ENCODE assay signal across 1 cellular context in genomic region chr6:154440022-154440421, GRCh38.
TF ChIP-seq lines count a peak whose summit lies in the region.

No MANE protein-coding gene starts in this region.

TF ChIP-seq in HepG2, 621 proteins besides CTCF, POLR2A, EP300 and RAD21 (continued from another document and continues in another):
- no peak for TF ChIP-seq ZNF776 (CRISPR knock-in tag; IDR thresholded peaks at IDR 0.05)
- TF ChIP-seq MXD4 (CRISPR knock-in tag; IDR thresholded peaks at IDR 0.05) = no peak; the same call in 1 of the 2 replicates
- no peak for TF ChIP-seq AGO2 (optimal IDR thresholded peaks at IDR 0.05; ENCODE audit: low read depth, low read length)
- TF ChIP-seq FOSL1 (CRISPR knock-in tag; IDR thresholded peaks at IDR 0.05; ENCODE audit: borderline replicate concordance) = no peak
- TF ChIP-seq ZBTB7A (CRISPR knock-in tag; IDR thresholded peaks at IDR 0.05) = no peak
- no peak for TF ChIP-seq ZNF350 (CRISPR knock-in tag; IDR thresholded peaks at IDR 0.05; ENCODE audit: borderline replicate concordance, low read depth)
- TF ChIP-seq ZNF644 (CRISPR knock-in tag; IDR thresholded peaks at IDR 0.05; ENCODE audit: low read depth) = peak; percentile 86
- peak; percentile 78; the same call in 1 of the 2 replicates for TF ChIP-seq NR2C2 (CRISPR knock-in tag; IDR thresholded peaks at IDR 0.05; ENCODE audit: borderline replicate concordance)
- peak; percentile 32; the same call in 1 of the 2 replicates for TF ChIP-seq ZNF607 (CRISPR knock-in tag; IDR thresholded peaks at IDR 0.05; ENCODE audit: borderline replicate concordance)
- no peak for TF ChIP-seq ZNF670 (CRISPR knock-in tag; IDR thresholded peaks at IDR 0.05; ENCODE audit: borderline replicate concordance)
- TF ChIP-seq ZNF850 (CRISPR knock-in tag; conservative IDR thresholded peaks at IDR 0.05) = no peak
- TF ChIP-seq ZKSCAN5 (CRISPR knock-in tag; IDR thresholded peaks at IDR 0.05) = no peak
- TF ChIP-seq RBFOX2 (IDR thresholded peaks at IDR 0.05; ENCODE audit: low read depth, low read length) = no peak
- TF ChIP-seq ZEB1 (IDR thresholded peaks at IDR 0.05; ENCODE audit: insufficient replicate concordance, low read depth) = peak; percentile 43
- TF ChIP-seq ELK4 (CRISPR knock-in tag; IDR thresholded peaks at IDR 0.05; ENCODE audit: borderline replicate concordance) = no peak
- no peak; the same call in 1 of the 2 replicates for TF ChIP-seq NFKB2 (CRISPR knock-in tag; IDR thresholded peaks at IDR 0.05; ENCODE audit: borderline replicate concordance)
- no peak for TF ChIP-seq GLI4 (CRISPR knock-in tag; IDR thresholded peaks at IDR 0.05; ENCODE audit: borderline replicate concordance)
- TF ChIP-seq ZNF12 (CRISPR knock-in tag; IDR thresholded peaks at IDR 0.05) = peak; percentile 81; the same call in 1 of the 2 replicates
- 0 out of 2 replicates have a peak, but pooled peaks have one; percentile 50 for TF ChIP-seq ZNF329 (CRISPR knock-in tag; IDR thresholded peaks at IDR 0.05; ENCODE audit: low read depth)
- TF ChIP-seq MNT (IDR thresholded peaks at IDR 0.05) = peak; percentile 68; the same call in 1 of the 2 replicates
- no peak for TF ChIP-seq ZBTB8A (CRISPR knock-in tag; IDR thresholded peaks at IDR 0.05; ENCODE audit: borderline replicate concordance, low read depth)
- peak; percentile 85 for TF ChIP-seq RARA (CRISPR knock-in tag; IDR thresholded peaks at IDR 0.05)
- peak; percentile 74; the same call in 1 of the 2 replicates for TF ChIP-seq IRX3 (CRISPR knock-in tag; IDR thresholded peaks at IDR 0.05; ENCODE audit: borderline replicate concordance, low read depth)
- no peak for TF ChIP-seq CAMTA2 (CRISPR knock-in tag; IDR thresholded peaks at IDR 0.05; ENCODE audit: borderline replicate concordance)
- 0 out of 2 replicates have a peak, but pooled peaks have one; percentile 43 for TF ChIP-seq ZNF629 (CRISPR knock-in tag; conservative IDR thresholded peaks at IDR 0.05)
- 0 out of 2 replicates have a peak, but pooled peaks have one; percentile 45 for TF ChIP-seq ZNF800 (CRISPR knock-in tag; IDR thresholded peaks at IDR 0.05)
- TF ChIP-seq ZNF326 (CRISPR knock-in tag; IDR thresholded peaks at IDR 0.05; ENCODE audit: borderline replicate concordance) = no peak
- peak; percentile 55; the same call in 1 of the 2 replicates for TF ChIP-seq NFKBIZ (CRISPR knock-in tag; IDR thresholded peaks at IDR 0.05)
- no peak for TF ChIP-seq KDM5B (CRISPR knock-in tag; IDR thresholded peaks at IDR 0.05; ENCODE audit: borderline replicate concordance)
- peak; percentile 95 for TF ChIP-seq TEAD3 (CRISPR knock-in tag; optimal IDR thresholded peaks at IDR 0.05; ENCODE audit: borderline replicate concordance)
- TF ChIP-seq REPIN1 (CRISPR knock-in tag; IDR thresholded peaks at IDR 0.05; ENCODE audit: borderline replicate concordance, low read depth) = peak; percentile 79; the same call in 1 of the 2 replicates
- no peak for TF ChIP-seq LBX2 (CRISPR knock-in tag; IDR thresholded peaks at IDR 0.05; ENCODE audit: borderline replicate concordance)
- TF ChIP-seq TCF12 (IDR thresholded peaks at IDR 0.05) = no peak
- TF ChIP-seq TCF12 (CRISPR knock-in tag; IDR thresholded peaks at IDR 0.05) = no peak
- peak; percentile 97 for TF ChIP-seq DMAP1 (CRISPR knock-in tag; IDR thresholded peaks at IDR 0.05)
- peak; percentile 74 for TF ChIP-seq MAFF (IDR thresholded peaks at IDR 0.05; ENCODE audit: low read depth, low read length)
- peak; percentile 91 for TF ChIP-seq HOXA3 (CRISPR knock-in tag; IDR thresholded peaks at IDR 0.05)
- TF ChIP-seq MTA3 (CRISPR knock-in tag; IDR thresholded peaks at IDR 0.05) = no peak
- no peak for TF ChIP-seq ZNF674 (CRISPR knock-in tag; IDR thresholded peaks at IDR 0.05; ENCODE audit: low read depth)
- peak; percentile 76 for TF ChIP-seq MIER2 (CRISPR knock-in tag; IDR thresholded peaks at IDR 0.05)
- no peak for TF ChIP-seq SNAI1 (CRISPR knock-in tag; IDR thresholded peaks at IDR 0.05; ENCODE audit: borderline replicate concordance)
- TF ChIP-seq ZNF574 (CRISPR knock-in tag; IDR thresholded peaks at IDR 0.05) = peak; percentile 71; the same call in 1 of the 2 replicates
- TF ChIP-seq HNF1B (CRISPR knock-in tag; IDR thresholded peaks at IDR 0.05) = peak; percentile 81
- peak; percentile 43; the same call in 1 of the 2 replicates for TF ChIP-seq USF2 (IDR thresholded peaks at IDR 0.05; ENCODE audit: low read depth, low read length)
- peak; percentile 47; the same call in 1 of the 2 replicates for TF ChIP-seq USF2 (CRISPR knock-in tag; IDR thresholded peaks at IDR 0.05; ENCODE audit: borderline replicate concordance)
- peak; percentile 24; the same call in 1 of the 2 replicates for TF ChIP-seq PATZ1 (CRISPR knock-in tag; IDR thresholded peaks at IDR 0.05)
- TF ChIP-seq ZNF781 (CRISPR knock-in tag; IDR thresholded peaks at IDR 0.05; ENCODE audit: borderline replicate concordance, not compliant biosample characterization) = peak; percentile 97
- TF ChIP-seq E2F1 (CRISPR knock-in tag; IDR thresholded peaks at IDR 0.05) = peak; percentile 61
- TF ChIP-seq ZBTB37 (CRISPR knock-in tag; IDR thresholded peaks at IDR 0.05) = peak; percentile 90
- no peak for TF ChIP-seq ZNF709 (CRISPR knock-in tag; IDR thresholded peaks at IDR 0.05)
- TF ChIP-seq PRPF4 (IDR thresholded peaks at IDR 0.05; ENCODE audit: low read depth, low read length, poor library complexity, severe bottlenecking) = no peak
- TF ChIP-seq ZNF792 (CRISPR knock-in tag; IDR thresholded peaks at IDR 0.05) = 0 out of 2 replicates have a peak, but pooled peaks have one; percentile 35
